Comparison of ENCODE assay signal across 8 cellular contexts in genomic region chr11:3422380-3423137, GRCh38. TPM values are rescaled to one million over a fixed set of nuclear protein-coding genes. Genes with fewer than 3 reads are reported as not detected.
DNase-seq lines count a peak whose midpoint lies in the region; ATAC-seq and TF ChIP-seq lines count a peak whose summit lies in the region.
"Not testable (repeated sequence)": the region's sequence is repeated elsewhere in the genome, so short reads cannot be mapped to it uniquely, and the experiment has no call there.

No MANE protein-coding gene starts in this region.

- peak; percentile 97 for DNase-seq in AG10803 (ENCODE audit: low read depth)
- peak; percentile 53 for DNase-seq in GM19240 (ENCODE audit: insufficient read length, low spot score)
- peak; percentile 79 for DNase-seq in NCI-H510A treated with DMSO at 0.1 percent for 48 hours (lab: John Stamatoyannopoulos, UW)
- peak; percentile 99 for DNase-seq in activated CD4-positive, alpha-beta T cell treated with anti-CD3 and anti-CD28 coated beads for 36 hours
- peak; percentile 98 for DNase-seq in choroid plexus epithelial cell (ENCODE audit: low read depth)
- peak; percentile 98 for DNase-seq in kidney glomerular epithelial cell (lab: John Stamatoyannopoulos, UW)
- DNase-seq in stimulated activated CD4-positive, alpha-beta T cell treated with anti-CD3 and anti-CD28 coated beads, Interleukin-15, amount 100 ng/mL, for 48 hours (ENCODE audit: low read depth in 2 of 2) = peak; percentile 96 to 99

- H3K4me3 ChIP-seq in AG10803 (ENCODE audit: low read length) (peak overlapping the region; percentile 66), choroid plexus epithelial cell (ENCODE audit: low read depth, low read length) (peak overlapping the region; percentile 63)

- H3K27ac Mint-ChIP-seq in activated CD4-positive, alpha-beta T cell treated with anti-CD3 and anti-CD28 coated beads for 36 hours = peak overlapping the region; percentile 89

- H3K4me3 Mint-ChIP-seq in activated CD4-positive, alpha-beta T cell treated with anti-CD3 and anti-CD28 coated beads for 36 hours = peak overlapping the region; percentile 83

- H3K27me3 Mint-ChIP-seq in activated CD4-positive, alpha-beta T cell treated with anti-CD3 and anti-CD28 coated beads for 36 hours = not testable (repeated sequence)

- TF ChIP-seq CTCF in AG10803 (conservative IDR thresholded peaks at IDR 0.05; ENCODE audit: low read length); choroid plexus epithelial cell (conservative IDR thresholded peaks at IDR 0.05; ENCODE audit: low read depth, low read length): not testable (repeated sequence)

- H3K9me3 Mint-ChIP-seq in activated CD4-positive, alpha-beta T cell treated with anti-CD3 and anti-CD28 coated beads for 36 hours (ENCODE audit: low read depth) = not testable (repeated sequence)

- ATAC-seq in HG03442 (IDR thresholded peaks at IDR 0.05; ENCODE audit: unreplicated experiment) = peak; percentile 93
- ATAC-seq in activated CD4-positive, alpha-beta T cell treated with anti-CD3 and anti-CD28 coated beads for 36 hours = peak; percentile 99

- CTCF ChIA-PET in activated CD4-positive, alpha-beta T cell treated with anti-CD3 and anti-CD28 coated beads for 36 hours (lab: Charles Lee) = not testable (repeated sequence)

- intact Hi-C loops in activated CD4-positive, alpha-beta T cell treated with anti-CD3 and anti-CD28 coated beads for 36 hours (cut with DNase I, micrococcal nuclease) = loop anchor here (1.0 to 5.0 kb wide), 11 partner anchors 43 to 1045 kb away; partner anchors contain the start of genes ZNF195 (in 2 of the 2), CARS1 (in 1 of the 2), CD81 (in 1 of the 2) and CDKN1C (in 1 of the 2)

- H3K36me3 Mint-ChIP-seq in activated CD4-positive, alpha-beta T cell treated with anti-CD3 and anti-CD28 coated beads for 36 hours (ENCODE audit: low read depth) = not testable (repeated sequence)

- H3K4me1 Mint-ChIP-seq in activated CD4-positive, alpha-beta T cell treated with anti-CD3 and anti-CD28 coated beads for 36 hours = peaks cover 15% of the 10 kb centered on the region

- POLR2A ChIA-PET in activated CD4-positive, alpha-beta T cell treated with anti-CD3 and anti-CD28 coated beads for 36 hours (lab: Charles Lee) = interaction anchor here (1.1 kb wide), 1 partner anchor 44 kb away, joined by 5 read pairs; the partner anchor contains the start of gene ZNF195

RNA-seq across cellular contexts. Expression of gene ZNF195, which starts 43.6 kb away (rescaled TPM):
- total RNA-seq in activated CD4-positive, alpha-beta T cell treated with anti-CD3 and anti-CD28 coated beads for 36 hours = 10 to 100 TPM; 32.6 to 36.2 TPM

Comparison
In these comparisons a context has a peak if more than half of its experiments do, and no peak if none do; other contexts are left out.
1. Peak in every context shown above with its lines: DNase-seq, ATAC-seq and H3K4me3 ChIP-seq.